1 cellular context compared by ENCODE assay signal in genomic region chr3:13425692-13426091, GRCh38.
TF ChIP-seq lines count a peak whose summit lies in the region.

No MANE protein-coding gene starts in this region.

TF ChIP-seq in HepG2, 621 proteins besides CTCF, POLR2A, EP300 and RAD21:
- TF ChIP-seq HNF1A (IDR thresholded peaks at IDR 0.05; ENCODE audit: low read depth) (no peak), HNF1A (CRISPR knock-in tag; IDR thresholded peaks at IDR 0.05; ENCODE audit: borderline replicate concordance) (no peak), KDM1A (CRISPR knock-in tag; IDR thresholded peaks at IDR 0.05) (no peak), ZBTB3 (CRISPR knock-in tag; IDR thresholded peaks at IDR 0.05; ENCODE audit: borderline replicate concordance, low read depth) (no peak), RNF219 (CRISPR knock-in tag; IDR thresholded peaks at IDR 0.05) (no peak)
